17 cellular contexts compared by ENCODE assay signal in the genomic region with DNA sequence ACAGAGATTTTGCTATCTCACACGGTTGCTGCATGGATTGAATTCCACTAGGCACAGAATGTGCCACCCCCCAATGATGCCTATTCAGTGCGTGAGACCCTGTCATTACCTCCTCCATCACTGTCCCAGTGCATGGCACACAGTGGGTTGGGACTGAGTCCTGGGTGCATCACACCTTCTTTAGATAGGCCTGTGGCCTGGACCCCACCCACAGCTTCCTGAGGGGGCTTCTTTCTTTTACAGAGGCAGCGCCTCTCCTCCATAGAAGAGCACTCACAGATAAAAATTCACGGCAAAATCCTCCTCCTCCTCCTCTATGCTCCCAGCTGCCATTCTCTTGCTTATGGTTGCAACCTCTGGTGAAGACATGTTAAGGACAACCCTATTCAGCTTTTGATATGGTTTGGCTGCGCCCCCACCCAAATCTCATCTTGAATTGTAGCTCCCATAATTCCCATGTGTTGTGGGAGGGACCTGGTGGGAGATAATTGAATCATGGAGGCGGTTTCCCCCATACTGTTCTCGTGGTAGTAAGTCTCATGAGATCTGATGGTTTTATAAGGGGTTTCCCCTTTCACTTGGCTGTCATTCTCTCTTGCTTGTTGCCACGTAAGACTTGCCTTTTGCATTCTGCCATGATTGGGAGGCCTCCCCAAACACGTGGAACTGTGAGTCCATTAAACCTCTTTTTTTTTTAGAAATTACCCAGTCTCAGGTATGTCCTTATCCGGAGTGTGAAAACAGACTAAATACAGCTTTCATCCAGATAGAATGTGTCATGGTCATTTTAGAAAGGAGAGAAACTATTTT.
DNase-seq lines count a peak whose midpoint lies in the region; ATAC-seq, FAIRE-seq and TF ChIP-seq lines count a peak whose summit lies in the region.
"Had no signal": no experiment of that assay in that cellular context is flagged by ENCODE, and none has a peak within 500 bp of the region (broad histone marks: within the 10 kb centered on the region; RNA-seq: fewer than 3 reads in every experiment).

No MANE protein-coding gene starts in this region.

- peak overlapping the region; percentile 98 for H3K27ac Mint-ChIP-seq in T-helper 17 cell
- peak overlapping the region; percentile 95 for H3K27ac Mint-ChIP-seq in activated naive CD8-positive, alpha-beta T cell treated with anti-CD3 and anti-CD28 coated beads for 36 hours

- H3K9me3 Mint-ChIP-seq in activated naive CD8-positive, alpha-beta T cell treated with anti-CD3 and anti-CD28 coated beads for 36 hours: peaks cover 11% of the 10 kb centered on the region

- DNase-seq in GM12865 (ENCODE audit: low read depth) (peak; percentile 75), T-helper 17 cell (no peak), OCI-M1 (lab: John Stamatoyannopoulos, UW) (no peak), GM12892 (ENCODE audit: insufficient read length) (no peak), NOMO-1 treated with DMSO at 0.1 percent for 48 hours (lab: John Stamatoyannopoulos, UW; ENCODE audit: unreplicated experiment) (no peak)
- peak; percentile 36 for DNase-seq in activated naive CD8-positive, alpha-beta T cell treated with anti-CD3 and anti-CD28 coated beads for 36 hours
- DNase-seq in stimulated activated CD4-positive, alpha-beta T cell treated with anti-CD3 and anti-CD28 coated beads, Interleukin-4, amount 100 ng/mL, for 24 hours: peak; percentile 40
- DNase-seq: COR-L47, heart right ventricle, left cardiac atrium, NCI-H1417 treated with DMSO at 0.1 percent for 48 hours, NCI-H526 treated with DMSO at 0.1 percent for 48 hours, retina, T1000 had no signal

- no peaks in the 10 kb centered on the region for H3K27me3 Mint-ChIP-seq in T-helper 17 cell
- H3K27me3 Mint-ChIP-seq in activated naive CD8-positive, alpha-beta T cell treated with anti-CD3 and anti-CD28 coated beads for 36 hours: no peaks in the 10 kb centered on the region

- H3K4me3 ChIP-seq in GM12865 (ENCODE audit: low read depth, low read length): peak overlapping the region; percentile 52
- H3K4me3 ChIP-seq: testis had no signal

- FAIRE-seq in GM12892 (lab: Jason Lieb, UNC): no peak
- FAIRE-seq: endothelial cell of umbilical vein had no signal

- no peaks in the 10 kb centered on the region for H3K9me3 ChIP-seq in T-helper 17 cell (ENCODE audit: control insufficient read depth, low read length, poor library complexity, severe bottlenecking)
- H3K9me3 ChIP-seq: heart right ventricle, testis had no signal

- no peak for TF ChIP-seq CTCF in GM12865 (IDR thresholded peaks at IDR 0.05; ENCODE audit: insufficient read depth, low read depth, low read length, missing control alignments)

- peaks cover 2% of the 10 kb centered on the region for H3K36me3 Mint-ChIP-seq in T-helper 17 cell (ENCODE audit: low read depth)
- peaks cover 33% of the 10 kb centered on the region for H3K36me3 Mint-ChIP-seq in activated naive CD8-positive, alpha-beta T cell treated with anti-CD3 and anti-CD28 coated beads for 36 hours

- TF ChIP-seq POLR2A in GM12892 (IDR thresholded peaks at IDR 0.05; ENCODE audit: low read depth, low read length): no peak

- no peak for ATAC-seq in T-helper 17 cell
- no peak for ATAC-seq in GM18517 (IDR thresholded peaks at IDR 0.05; ENCODE audit: unreplicated experiment)
- ATAC-seq: heart right ventricle, left cardiac atrium had no signal

- H3K4me3 Mint-ChIP-seq in T-helper 17 cell: peak overlapping the region; percentile 93
- H3K4me3 Mint-ChIP-seq in activated naive CD8-positive, alpha-beta T cell treated with anti-CD3 and anti-CD28 coated beads for 36 hours: peak overlapping the region; percentile 79

- H3K4me1 Mint-ChIP-seq in T-helper 17 cell: peaks cover 35% of the 10 kb centered on the region
- H3K4me1 Mint-ChIP-seq in activated naive CD8-positive, alpha-beta T cell treated with anti-CD3 and anti-CD28 coated beads for 36 hours: peaks cover 52% of the 10 kb centered on the region

Comparison
In these comparisons a context has a peak if more than half of its experiments do, and no peak if none do; other contexts are left out.
1. DNase-seq: peak in GM12865 (single experiment), activated naive CD8-positive, alpha-beta T cell treated with anti-CD3 and anti-CD28 coated beads for 36 hours (single experiment) and stimulated activated CD4-positive, alpha-beta T cell treated with anti-CD3 and anti-CD28 coated beads, Interleukin-4, amount 100 ng/mL, for 24 hours (single experiment); none in T-helper 17 cell (0 of 3), OCI-M1 (single experiment), GM12892 (single experiment) and NOMO-1 treated with DMSO at 0.1 percent for 48 hours (single experiment).